9 cellular contexts compared by ENCODE assay signal in genomic region chr10:3045471-3046209, GRCh38. TPM values are rescaled to one million over a fixed set of nuclear protein-coding genes. Genes with fewer than 3 reads are reported as not detected.
A peak's percentile ranks its signal among the peaks of the same experiment; 100 is the strongest.
DNase-seq lines count a peak whose midpoint lies in the region; ATAC-seq, FAIRE-seq and TF ChIP-seq lines count a peak whose summit lies in the region.
"Had no signal": no experiment of that assay in that cellular context is flagged by ENCODE, and none has a peak within 500 bp of the region (broad histone marks: within the 10 kb centered on the region; RNA-seq: fewer than 3 reads in every experiment).

No MANE protein-coding gene starts in this region.

- H3K27me3 ChIP-seq in right atrium auricular region: no peaks in the 10 kb centered on the region
- H3K27me3 ChIP-seq in rectal smooth muscle tissue (ENCODE audit: control insufficient read depth, insufficient read depth, low read length): no peaks in the 10 kb centered on the region
- H3K27me3 ChIP-seq: body of pancreas had no signal

- DNase-seq in GOT3 (lab: John Stamatoyannopoulos, UW) (peak; percentile 16), amniotic epithelial cell (ENCODE audit: low read depth) (peak; percentile 94), right atrium auricular region (ENCODE audit: low spot score) (no peak), GM19239 (ENCODE audit: insufficient read length, low spot score) (no peak), NCI-H82 treated with DMSO at 0.1 percent for 48 hours (lab: John Stamatoyannopoulos, UW; ENCODE audit: unreplicated experiment) (no peak), HuH-7.5 (ENCODE audit: low spot score) (no peak)

- ATAC-seq in GM18909 (IDR thresholded peaks at IDR 0.05; ENCODE audit: poor library complexity, unreplicated experiment): no peak
- ATAC-seq: body of pancreas had no signal

- FAIRE-seq in GM19239 (lab: Jason Lieb, UNC): no peak

- H3K4me3 ChIP-seq in right atrium auricular region: no peak overlapping the region
- no peak overlapping the region for H3K4me3 ChIP-seq in rectal smooth muscle tissue (ENCODE audit: low read length)
- H3K4me3 ChIP-seq: body of pancreas had no signal

- H3K9me3 ChIP-seq in right atrium auricular region: no peaks in the 10 kb centered on the region
- H3K9me3 ChIP-seq: body of pancreas had no signal

- H3K4me1 ChIP-seq in right atrium auricular region (peaks cover 0 to 24% of the 10 kb centered on the region in 2 donors), rectal smooth muscle tissue (ENCODE audit: control insufficient read depth, insufficient read depth, low read length) (peaks cover 20% of the 10 kb centered on the region)
- H3K4me1 ChIP-seq: body of pancreas had no signal

- TF ChIP-seq CTCF in right atrium auricular region (IDR thresholded peaks at IDR 0.05): no peak

- H3K27ac ChIP-seq in right atrium auricular region: peak overlapping the region; percentile 69 to 70
- H3K27ac ChIP-seq in rectal smooth muscle tissue (ENCODE audit: low read depth, low read length): peak overlapping the region; percentile 71
- H3K27ac ChIP-seq: body of pancreas had no signal

- no peak overlapping the region for H3K9ac ChIP-seq in rectal smooth muscle tissue (ENCODE audit: low read length)

- H3K36me3 ChIP-seq in right atrium auricular region (no peaks in the 10 kb centered on the region), rectal smooth muscle tissue (ENCODE audit: control insufficient read depth, insufficient read depth, low read length) (no peaks in the 10 kb centered on the region)

RNA-seq across cellular contexts. Expression of gene PFKP, which starts 21.7 kb away (rescaled TPM):
- total RNA-seq in right atrium auricular region: 100 to 1,000 TPM in 1 of 2 donors, 10 to 100 TPM in 1; 55.2 to 119 TPM

Comparison
In these comparisons a context has a peak if more than half of its experiments do, and no peak if none do; other contexts are left out.
1. DNase-seq: peak in GOT3 (single experiment) and amniotic epithelial cell (single experiment); none in right atrium auricular region (single experiment), GM19239 (single experiment), NCI-H82 treated with DMSO at 0.1 percent for 48 hours (single experiment) and HuH-7.5 (single experiment).